In genomic region chr12:32671930-32672785, GRCh38 we compare ENCODE assay signal across 8 cellular contexts. TPM values are rescaled to one million over a fixed set of nuclear protein-coding genes. Genes with fewer than 3 reads are reported as not detected.
DNase-seq lines count a peak whose midpoint lies in the region; ATAC-seq, FAIRE-seq and TF ChIP-seq lines count a peak whose summit lies in the region.

No MANE protein-coding gene starts in this region.

- H3K79me2 ChIP-seq in astrocyte (ENCODE audit: insufficient read depth, low read length): no peaks in the 10 kb centered on the region

- no peak overlapping the region for H3K4me2 ChIP-seq in astrocyte (ENCODE audit: low read length)

- H3K36me3 Mint-ChIP-seq in astrocyte (ENCODE audit: low read depth, unreplicated experiment): no peaks in the 10 kb centered on the region
- H3K36me3 Mint-ChIP-seq in stimulated activated naive B cell treated with anti-CD40 and anti-IgM and Interleukin-4, amounts not matched to agents 10 μg/mL and 1 μg/mL and 100 μg/mL, for 72 hours: peaks cover 0 to 4% of the 10 kb centered on the region in 2 donors

- no peak overlapping the region for H3K27ac Mint-ChIP-seq in astrocyte (ENCODE audit: unreplicated experiment)
- H3K27ac Mint-ChIP-seq in stimulated activated naive B cell treated with anti-CD40 and anti-IgM and Interleukin-4, amounts not matched to agents 10 μg/mL and 1 μg/mL and 100 μg/mL, for 72 hours: no peak overlapping the region

- H2AFZ ChIP-seq in astrocyte (ENCODE audit: low read depth, low read length): no peak overlapping the region

- H4K20me1 ChIP-seq in astrocyte (ENCODE audit: insufficient read depth, low read length): no peaks in the 10 kb centered on the region

- H3K27me3 ChIP-seq in astrocyte (ENCODE audit: insufficient read depth, low read length): no peaks in the 10 kb centered on the region

- H3K27ac ChIP-seq in astrocyte (ENCODE audit: low read depth, low read length): no peak overlapping the region

- no peak overlapping the region for H3K9ac ChIP-seq in astrocyte (ENCODE audit: low read length)

- H3K4me3 Mint-ChIP-seq in astrocyte (ENCODE audit: unreplicated experiment): no peak overlapping the region
- no peak overlapping the region for H3K4me3 Mint-ChIP-seq in stimulated activated naive B cell treated with anti-CD40 and anti-IgM and Interleukin-4, amounts not matched to agents 10 μg/mL and 1 μg/mL and 100 μg/mL, for 72 hours

- no peaks in the 10 kb centered on the region for H3K27me3 Mint-ChIP-seq in astrocyte (ENCODE audit: low read depth, unreplicated experiment)
- H3K27me3 Mint-ChIP-seq in stimulated activated naive B cell treated with anti-CD40 and anti-IgM and Interleukin-4, amounts not matched to agents 10 μg/mL and 1 μg/mL and 100 μg/mL, for 72 hours: no peaks in the 10 kb centered on the region

- H3K36me3 ChIP-seq in astrocyte (ENCODE audit: insufficient read depth, low read length): no peaks in the 10 kb centered on the region

- peak; percentile 67 for TF ChIP-seq CTCF in astrocyte (IDR thresholded peaks at IDR 0.05; ENCODE audit: insufficient read depth, low read depth, low read length)

- peak; percentile 25 for DNase-seq in ELF-1 (ENCODE audit: low read depth, low spot score)
- DNase-seq in NCI-H460 (ENCODE audit: extremely low read depth, low read depth): peak; percentile 23
- peak; percentile 61 for DNase-seq in astrocyte (ENCODE audit: low read depth)
- peak; percentile 17 to 81 for DNase-seq in hippocampal formation (lab: John Stamatoyannopoulos, UW)
- peak; percentile 8 for DNase-seq in stimulated activated naive B cell treated with anti-CD40 and anti-IgM and Interleukin-4, amounts not matched to agents 10 μg/mL and 1 μg/mL and 100 μg/mL, for 72 hours
- no peak for DNase-seq in cortex of kidney (lab: John Stamatoyannopoulos, UW)

- FAIRE-seq in astrocyte (lab: Jason Lieb, UNC): peak; percentile 49

- H3K4me1 ChIP-seq in astrocyte (ENCODE audit: insufficient read depth, low read length): no peaks in the 10 kb centered on the region

- H3K4me3 ChIP-seq in astrocyte (ENCODE audit: insufficient read depth, low read depth, low read length): no peak overlapping the region

- no peaks in the 10 kb centered on the region for H3K9me3 ChIP-seq in astrocyte (ENCODE audit: insufficient read depth, low read depth, low read length)

- H3K9me3 Mint-ChIP-seq in astrocyte (ENCODE audit: unreplicated experiment): peaks cover 10% of the 10 kb centered on the region
- peaks cover 2 to 7% of the 10 kb centered on the region in 2 donors for H3K9me3 Mint-ChIP-seq in stimulated activated naive B cell treated with anti-CD40 and anti-IgM and Interleukin-4, amounts not matched to agents 10 μg/mL and 1 μg/mL and 100 μg/mL, for 72 hours

- ATAC-seq in HG03196 (IDR thresholded peaks at IDR 0.05; ENCODE audit: unreplicated experiment) (peak; percentile 48), GM21528 (IDR thresholded peaks at IDR 0.05; ENCODE audit: low FRiP score, unreplicated experiment) (no peak)
- no peak for ATAC-seq in stimulated activated naive B cell treated with anti-CD40 and anti-IgM and Interleukin-4, amounts not matched to agents 10 μg/mL and 1 μg/mL and 100 μg/mL, for 72 hours (replicated peaks)

- no peaks in the 10 kb centered on the region for H3K4me1 Mint-ChIP-seq in astrocyte (ENCODE audit: low read depth, unreplicated experiment)
- H3K4me1 Mint-ChIP-seq in stimulated activated naive B cell treated with anti-CD40 and anti-IgM and Interleukin-4, amounts not matched to agents 10 μg/mL and 1 μg/mL and 100 μg/mL, for 72 hours: peaks cover 9 to 20% of the 10 kb centered on the region in 2 donors

RNA-seq across cellular contexts. Expression of gene DNM1L, which starts 6.9 kb away (rescaled TPM):
- total RNA-seq in NCI-H460 (2014; rRNA removed; shearing (Covaris generic)): 61.0 and 72.5 TPM in 2 replicates
- polyA plus RNA-seq in NCI-H460 (2014; cell fraction: nucleus; rRNA removed): 76.4 and 86.7 TPM in 2 replicates
- 92.1 and 93.9 TPM in 2 replicates for total RNA-seq in astrocyte
